In the genomic region with DNA sequence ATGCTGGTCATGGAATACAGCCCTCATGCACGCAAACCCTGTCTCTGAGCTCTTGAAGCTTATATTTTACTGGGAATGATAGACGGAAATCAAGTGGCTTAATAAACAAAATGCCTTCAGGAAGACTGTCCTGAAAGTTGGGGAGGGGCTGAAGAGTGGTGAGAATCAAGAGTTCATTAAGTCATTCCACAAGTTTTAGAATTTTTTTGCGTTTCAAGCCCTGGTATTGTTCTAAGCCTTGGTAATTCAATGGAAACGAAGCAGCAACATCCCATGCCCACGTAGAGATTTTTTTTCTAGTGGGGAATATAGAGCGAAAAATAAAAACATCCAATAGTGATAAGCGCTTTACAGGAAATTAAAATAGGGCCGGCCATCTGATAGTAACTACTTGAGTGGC, we compare ENCODE assay signal across 8 cellular contexts. TPM values are rescaled to one million over a fixed set of nuclear protein-coding genes. Genes with fewer than 3 reads are reported as not detected.
DNase-seq lines count a peak whose midpoint lies in the region; ATAC-seq and TF ChIP-seq lines count a peak whose summit lies in the region.

No MANE protein-coding gene starts in this region.

- DNase-seq in BE2C (no peak), MG63 (no peak), 8988T (no peak), inferior parietal cortex (ENCODE audit: extremely low spot score) (no peak)

- peak overlapping the region; percentile 93 for H3K27ac ChIP-seq in ectodermal cell (ENCODE audit: insufficient read depth, low read depth, low read length, poor library complexity, severe bottlenecking)
- peak overlapping the region; percentile 100 for H3K27ac ChIP-seq in neural cell (ENCODE audit: low read length)

- no peaks in the 10 kb centered on the region for H3K4me1 ChIP-seq in BE2C
- H3K4me1 ChIP-seq in ectodermal cell (ENCODE audit: control insufficient read depth, insufficient read depth, low read length), result peaks cover 11% of the 10 kb centered on the region

- no peak for TF ChIP-seq CTCF in BE2C (IDR thresholded peaks at IDR 0.05; ENCODE audit: low read depth, low read length)
- no peak for TF ChIP-seq CTCF in neural cell (IDR thresholded peaks at IDR 0.05; ENCODE audit: poor library complexity, severe bottlenecking)

- H3K9me3 ChIP-seq in BE2C, result no peaks in the 10 kb centered on the region
- no peaks in the 10 kb centered on the region for H3K9me3 ChIP-seq in MG63
- no peaks in the 10 kb centered on the region for H3K9me3 ChIP-seq in ectodermal cell (ENCODE audit: control insufficient read depth, low read length)
- no peaks in the 10 kb centered on the region for H3K9me3 ChIP-seq in neural cell (ENCODE audit: low read length)

- no peak for TF ChIP-seq RAD21 in neural cell (conservative IDR thresholded peaks at IDR 0.05)

- H4K20me1 ChIP-seq in neural cell (ENCODE audit: insufficient read depth), result no peaks in the 10 kb centered on the region

- no peaks in the 10 kb centered on the region for H3K9me2 ChIP-seq in neural cell (ENCODE audit: insufficient read depth, low read length)

- no peak for TF ChIP-seq EP300 in neural cell (conservative IDR thresholded peaks at IDR 0.05; ENCODE audit: poor library complexity, severe bottlenecking)

- 13% methylated on average over 8 of the region's 8 CpGs for WGBS in ectodermal cell, 2 experiments

- peak overlapping the region; percentile 98 for H3K9ac ChIP-seq in neural cell (ENCODE audit: low read length)

- H3K36me3 ChIP-seq in BE2C (peaks cover 10% of the 10 kb centered on the region), MG63 (peaks cover 32% of the 10 kb centered on the region), ectodermal cell (ENCODE audit: control insufficient read depth, insufficient read depth, low read length) (no peaks in the 10 kb centered on the region), neural cell (ENCODE audit: insufficient read depth, low read length) (no peaks in the 10 kb centered on the region)

- H3K27me3 ChIP-seq in BE2C (no peaks in the 10 kb centered on the region), MG63 (no peaks in the 10 kb centered on the region), ectodermal cell (ENCODE audit: control insufficient read depth, insufficient read depth, low read length, poor library complexity, severe bottlenecking) (no peaks in the 10 kb centered on the region), neural cell (ENCODE audit: insufficient read depth, low read depth, low read length) (no peaks in the 10 kb centered on the region)

- H3K79me2 ChIP-seq in neural cell (replicated peaks; ENCODE audit: insufficient read depth, low read length), result peaks cover 24% of the 10 kb centered on the region

- H3F3A ChIP-seq in neural cell (ENCODE audit: insufficient read depth, low read length, poor library complexity, severe bottlenecking), result no peaks in the 10 kb centered on the region

- H3K4me3 ChIP-seq in BE2C (ENCODE audit: low read depth, low read length) (peak overlapping the region; percentile 96), MG63 (peak overlapping the region; percentile 91), ectodermal cell (ENCODE audit: insufficient read depth, low read depth, low read length) (peak overlapping the region; percentile 99), neural cell (ENCODE audit: low read length) (peak overlapping the region; percentile 97)

- ATAC-seq in GM21367 (IDR thresholded peaks at IDR 0.05; ENCODE audit: unreplicated experiment) (no peak), GM18858 (IDR thresholded peaks at IDR 0.05; ENCODE audit: unreplicated experiment) (no peak)

- peak overlapping the region; percentile 90 for H2AFZ ChIP-seq in neural cell (ENCODE audit: low read depth, low read length)

- peak overlapping the region; percentile 65 for H3K4me2 ChIP-seq in neural cell (ENCODE audit: low read length)

TF ChIP-seq in neural cell, 6 proteins besides CTCF, POLR2A, EP300 and RAD21:
- no peak for TF ChIP-seq SMC3 (conservative IDR thresholded peaks at IDR 0.05; ENCODE audit: poor library complexity)
- no peak for TF ChIP-seq EZH2 (IDR thresholded peaks at IDR 0.05; ENCODE audit: borderline replicate concordance, insufficient read depth, low read length, poor library complexity, severe bottlenecking)
- TF ChIP-seq POLR2AphosphoS5 (IDR thresholded peaks at IDR 0.05), result no peak
- TF ChIP-seq, protein P1, sequence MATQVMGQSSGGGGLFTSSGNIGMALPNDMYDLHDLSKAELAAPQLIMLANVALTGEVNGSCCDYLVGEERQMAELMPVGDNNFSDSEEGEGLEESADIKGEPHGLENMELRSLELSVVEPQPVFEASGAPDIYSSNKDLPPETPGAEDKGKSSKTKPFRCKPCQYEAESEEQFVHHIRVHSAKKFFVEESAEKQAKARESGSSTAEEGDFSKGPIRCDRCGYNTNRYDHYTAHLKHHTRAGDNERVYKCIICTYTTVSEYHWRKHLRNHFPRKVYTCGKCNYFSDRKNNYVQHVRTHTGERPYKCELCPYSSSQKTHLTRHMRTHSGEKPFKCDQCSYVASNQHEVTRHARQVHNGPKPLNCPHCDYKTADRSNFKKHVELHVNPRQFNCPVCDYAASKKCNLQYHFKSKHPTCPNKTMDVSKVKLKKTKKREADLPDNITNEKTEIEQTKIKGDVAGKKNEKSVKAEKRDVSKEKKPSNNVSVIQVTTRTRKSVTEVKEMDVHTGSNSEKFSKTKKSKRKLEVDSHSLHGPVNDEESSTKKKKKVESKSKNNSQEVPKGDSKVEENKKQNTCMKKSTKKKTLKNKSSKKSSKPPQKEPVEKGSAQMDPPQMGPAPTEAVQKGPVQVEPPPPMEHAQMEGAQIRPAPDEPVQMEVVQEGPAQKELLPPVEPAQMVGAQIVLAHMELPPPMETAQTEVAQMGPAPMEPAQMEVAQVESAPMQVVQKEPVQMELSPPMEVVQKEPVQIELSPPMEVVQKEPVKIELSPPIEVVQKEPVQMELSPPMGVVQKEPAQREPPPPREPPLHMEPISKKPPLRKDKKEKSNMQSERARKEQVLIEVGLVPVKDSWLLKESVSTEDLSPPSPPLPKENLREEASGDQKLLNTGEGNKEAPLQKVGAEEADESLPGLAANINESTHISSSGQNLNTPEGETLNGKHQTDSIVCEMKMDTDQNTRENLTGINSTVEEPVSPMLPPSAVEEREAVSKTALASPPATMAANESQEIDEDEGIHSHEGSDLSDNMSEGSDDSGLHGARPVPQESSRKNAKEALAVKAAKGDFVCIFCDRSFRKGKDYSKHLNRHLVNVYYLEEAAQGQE (IDR thresholded peaks at IDR 0.05; ENCODE audit: borderline replicate concordance), result no peak
- no peak for TF ChIP-seq TAF1 (IDR thresholded peaks at IDR 0.05; ENCODE audit: low read depth)

RNA-seq across cellular contexts. Expression of a gene that starts 0.5 kb away (rescaled TPM):
- polyA plus RNA-seq in BE2C (2012; ENCODE audit: insufficient read depth, insufficient read length, low read depth), result 56.0 TPM
- total RNA-seq in MG63 (2014; rRNA removed; shearing (Covaris generic); ENCODE audit: low replicate concordance), result 72.8 and 82.7 TPM in 2 replicates
- polyA plus RNA-seq in ectodermal cell (2013, experiment 1 of 4), result 62.8 TPM
- polyA plus RNA-seq in ectodermal cell (2013, experiment 2 of 4), result 69.5 TPM
- polyA plus RNA-seq in ectodermal cell (2013, experiment 3 of 4), result 42.7 TPM
- polyA plus RNA-seq in ectodermal cell (2013, experiment 4 of 4), result 47.3 TPM
- polyA plus RNA-seq in neural cell, result 11.0 and 11.7 TPM in 2 replicates
- polyA minus RNA-seq in neural cell, result 13.3 and 27.5 TPM in 2 replicates

RNA-seq across cellular contexts. Expression of a gene that starts 1.8 kb away (rescaled TPM):
- 15.1 TPM for polyA plus RNA-seq in BE2C (2012; ENCODE audit: insufficient read depth, insufficient read length, low read depth)
- 4.2 and 25.8 TPM in 2 replicates for total RNA-seq in MG63 (2014; rRNA removed; shearing (Covaris generic); ENCODE audit: low replicate concordance)
- polyA plus RNA-seq in ectodermal cell (2013, experiment 1 of 4), result 19.5 TPM
- 31.7 TPM for polyA plus RNA-seq in ectodermal cell (2013, experiment 2 of 4)
- 21.9 TPM for polyA plus RNA-seq in ectodermal cell (2013, experiment 3 of 4)
- 29.5 TPM for polyA plus RNA-seq in ectodermal cell (2013, experiment 4 of 4)
- polyA plus RNA-seq in neural cell, result 11.9 and 16.5 TPM in 2 replicates
- 17.0 and 22.0 TPM in 2 replicates for polyA minus RNA-seq in neural cell

RNA-seq across cellular contexts. Expression of a gene that starts 38.8 kb away (rescaled TPM):
- polyA plus RNA-seq in BE2C (2012; ENCODE audit: insufficient read depth, insufficient read length, low read depth), result 32.7 TPM
- 22.1 and 22.3 TPM in 2 replicates for total RNA-seq in MG63 (2014; rRNA removed; shearing (Covaris generic); ENCODE audit: low replicate concordance)
- polyA plus RNA-seq in ectodermal cell (2013, experiment 1 of 4), result 48.0 TPM
- polyA plus RNA-seq in ectodermal cell (2013, experiment 2 of 4), result 40.6 TPM
- 34.6 TPM for polyA plus RNA-seq in ectodermal cell (2013, experiment 3 of 4)
- polyA plus RNA-seq in ectodermal cell (2013, experiment 4 of 4), result 34.6 TPM
- 20.9 and 42.5 TPM in 2 replicates for polyA plus RNA-seq in neural cell
- 8.5 and 8.7 TPM in 2 replicates for polyA minus RNA-seq in neural cell

RNA-seq across cellular contexts. Expression of a gene that starts 39.2 kb away (rescaled TPM):
- 10.7 TPM for polyA plus RNA-seq in BE2C (2012; ENCODE audit: insufficient read depth, insufficient read length, low read depth)
- 89.2 and 119 TPM in 2 replicates for total RNA-seq in MG63 (2014; rRNA removed; shearing (Covaris generic); ENCODE audit: low replicate concordance)
- polyA plus RNA-seq in ectodermal cell (2013, experiment 1 of 4), result 130 TPM
- polyA plus RNA-seq in ectodermal cell (2013, experiment 2 of 4), result 101 TPM
- polyA plus RNA-seq in ectodermal cell (2013, experiment 3 of 4), result 122 TPM
- polyA plus RNA-seq in ectodermal cell (2013, experiment 4 of 4), result 129 TPM
- polyA plus RNA-seq in neural cell, result 0.84 and 4.8 TPM in 2 replicates
- 0.97 and 2.9 TPM in 2 replicates for polyA minus RNA-seq in neural cell

RNA-seq across cellular contexts. Expression of a gene that starts 45.6 kb away (rescaled TPM):
- 1.6 TPM for polyA plus RNA-seq in BE2C (2012; ENCODE audit: insufficient read depth, insufficient read length, low read depth)
- total RNA-seq in MG63 (2014; rRNA removed; shearing (Covaris generic); ENCODE audit: low replicate concordance), result 1.0 TPM in 1 of 2 replicates, not detected in the other
- 4.5 TPM for polyA plus RNA-seq in ectodermal cell (2013, experiment 1 of 4)
- 3.4 TPM for polyA plus RNA-seq in ectodermal cell (2013, experiment 2 of 4)
- polyA plus RNA-seq in ectodermal cell (2013, experiment 3 of 4), result 3.5 TPM
- polyA plus RNA-seq in ectodermal cell (2013, experiment 4 of 4), result 3.0 TPM
- 0.25 TPM in 1 of 2 replicates, not detected in the other for polyA plus RNA-seq in neural cell
- polyA minus RNA-seq in neural cell, result 0.24 and 0.46 TPM in 2 replicates
